Comparison of ENCODE assay signal across 8 cellular contexts in genomic region chr9:126146254-126147145, GRCh38.
A peak's percentile ranks its signal among the peaks of the same experiment; 100 is the strongest.
DNase-seq lines count a peak whose midpoint lies in the region; ATAC-seq, FAIRE-seq and TF ChIP-seq lines count a peak whose summit lies in the region.

No MANE protein-coding gene starts in this region.

- no peaks in the 10 kb centered on the region for H3K4me1 Mint-ChIP-seq in astrocyte (ENCODE audit: low read depth, unreplicated experiment)

- no peaks in the 10 kb centered on the region for H3K79me2 ChIP-seq in astrocyte (ENCODE audit: insufficient read depth, low read length)

- FAIRE-seq in astrocyte (lab: Jason Lieb, UNC) (no peak), kidney (lab: Jason Lieb, UNC) (no peak)

- DNase-seq in DMS79 (lab: John Stamatoyannopoulos, UW) (peak; percentile 50), NCI-H526 treated with DMSO at 0.1 percent for 48 hours (lab: John Stamatoyannopoulos, UW) (peak; percentile 47), astrocyte (ENCODE audit: low read depth) (no peak), kidney (peak; percentile 54), omental fat pad (ENCODE audit: low spot score) (no peak)

- no peak overlapping the region for H2AFZ ChIP-seq in astrocyte (ENCODE audit: low read depth, low read length)

- H3K36me3 ChIP-seq in astrocyte (ENCODE audit: insufficient read depth, low read length) (no peaks in the 10 kb centered on the region), kidney (ENCODE audit: control insufficient read depth in 1 of 2, insufficient read depth in 2 of 2, low read length in 2 of 2) (no peaks in the 10 kb centered on the region)

- H3K9ac ChIP-seq in astrocyte (ENCODE audit: low read length), result no peak overlapping the region
- no peak overlapping the region for H3K9ac ChIP-seq in kidney (ENCODE audit: low read length in 2 of 2)

- H3K27ac ChIP-seq in astrocyte (ENCODE audit: low read depth, low read length) (no peak overlapping the region), kidney (ENCODE audit: low read depth in 2 of 2, low read length in 2 of 2) (no peak overlapping the region)

- peak; percentile 69 for ATAC-seq in HG02610 (IDR thresholded peaks at IDR 0.05; ENCODE audit: unreplicated experiment)
- ATAC-seq in GM18519 (IDR thresholded peaks at IDR 0.05; ENCODE audit: low FRiP score, unreplicated experiment), result no peak
- ATAC-seq in omental fat pad (ENCODE audit: low FRiP score), result no peak
- ATAC-seq in GM18861 (IDR thresholded peaks at IDR 0.05; ENCODE audit: unreplicated experiment), result no peak

- no peak overlapping the region for H3K4me3 Mint-ChIP-seq in astrocyte (ENCODE audit: unreplicated experiment)

- no peak overlapping the region for H3K27ac Mint-ChIP-seq in astrocyte (ENCODE audit: unreplicated experiment)

- no peaks in the 10 kb centered on the region for H3K36me3 Mint-ChIP-seq in astrocyte (ENCODE audit: low read depth, unreplicated experiment)

- H4K20me1 ChIP-seq in astrocyte (ENCODE audit: insufficient read depth, low read length), result no peaks in the 10 kb centered on the region

- H3K27me3 ChIP-seq in astrocyte (ENCODE audit: insufficient read depth, low read length), result peaks cover 17% of the 10 kb centered on the region

- no peaks in the 10 kb centered on the region for H3K9me3 Mint-ChIP-seq in astrocyte (ENCODE audit: unreplicated experiment)

- TF ChIP-seq CTCF in astrocyte (IDR thresholded peaks at IDR 0.05; ENCODE audit: insufficient read depth, low read depth, low read length), result peak; percentile 14
- TF ChIP-seq CTCF in kidney (IDR thresholded peaks at IDR 0.05; ENCODE audit: borderline replicate concordance, extremely low read depth, insufficient read depth), result no peak
- no peak for TF ChIP-seq CTCF in omental fat pad (IDR thresholded peaks at IDR 0.05)

- H3K4me3 ChIP-seq in astrocyte (ENCODE audit: insufficient read depth, low read depth, low read length) (no peak overlapping the region), kidney (ENCODE audit: low read length in 2 of 2) (no peak overlapping the region)

- H3K4me1 ChIP-seq in astrocyte (ENCODE audit: insufficient read depth, low read length) (no peaks in the 10 kb centered on the region), kidney (ENCODE audit: control insufficient read depth in 1 of 2, insufficient read depth in 1 of 2, low read depth in 1 of 2, low read length in 2 of 2) (no peaks in the 10 kb centered on the region)

- peaks cover 32% of the 10 kb centered on the region for H3K27me3 Mint-ChIP-seq in astrocyte (ENCODE audit: low read depth, unreplicated experiment)

- H3K9me3 ChIP-seq in astrocyte (ENCODE audit: insufficient read depth, low read depth, low read length) (no peaks in the 10 kb centered on the region), kidney (ENCODE audit: control insufficient read depth in 1 of 2, low read length in 2 of 2) (no peaks in the 10 kb centered on the region)

- no peak overlapping the region for H3K4me2 ChIP-seq in astrocyte (ENCODE audit: low read length)

- intact Hi-C loops in kidney (cut with DNase I), result no loop called here

Comparison
In these comparisons a context has a peak if more than half of its experiments do, and no peak if none do; other contexts are left out.
1. DNase-seq: peak in DMS79 (single experiment), NCI-H526 treated with DMSO at 0.1 percent for 48 hours (single experiment) and kidney (single experiment); none in astrocyte (single experiment) and omental fat pad (single experiment).